8 cellular contexts compared by ENCODE assay signal in genomic region chr5:150229571-150229970, GRCh38. TPM values are rescaled to one million over a fixed set of nuclear protein-coding genes. Genes with fewer than 3 reads are reported as not detected.
"Had no signal": no experiment of that assay in that cellular context is flagged by ENCODE, and none has a peak within 500 bp of the region (broad histone marks: within the 10 kb centered on the region; RNA-seq: fewer than 3 reads in every experiment).

No MANE protein-coding gene starts in this region.

- H3K36me3 Mint-ChIP-seq: IgD-negative memory B cell had no signal

- H3K9me3 Mint-ChIP-seq: GM23338, H9 had no signal

- FAIRE-seq: H1, H54, HepG2 had no signal

- DNase-seq: H9, HCEC 1CT had no signal

- H3K27ac Mint-ChIP-seq: GM23338, H9, IgD-negative memory B cell had no signal

- H3K4me1 Mint-ChIP-seq: GM23338 had no signal

- H3K4me3 ChIP-seq: GM23338 had no signal

- H3K4me3 Mint-ChIP-seq: GM23338, H9 had no signal

RNA-seq across cellular contexts. Expression of gene SLC6A7, which starts 39.7 kb away (rescaled TPM):
- total RNA-seq: GM23338, H9, HepG2, HT1080 had no signal
